Comparison of ENCODE assay signal across 29 cellular contexts in the genomic region with DNA sequence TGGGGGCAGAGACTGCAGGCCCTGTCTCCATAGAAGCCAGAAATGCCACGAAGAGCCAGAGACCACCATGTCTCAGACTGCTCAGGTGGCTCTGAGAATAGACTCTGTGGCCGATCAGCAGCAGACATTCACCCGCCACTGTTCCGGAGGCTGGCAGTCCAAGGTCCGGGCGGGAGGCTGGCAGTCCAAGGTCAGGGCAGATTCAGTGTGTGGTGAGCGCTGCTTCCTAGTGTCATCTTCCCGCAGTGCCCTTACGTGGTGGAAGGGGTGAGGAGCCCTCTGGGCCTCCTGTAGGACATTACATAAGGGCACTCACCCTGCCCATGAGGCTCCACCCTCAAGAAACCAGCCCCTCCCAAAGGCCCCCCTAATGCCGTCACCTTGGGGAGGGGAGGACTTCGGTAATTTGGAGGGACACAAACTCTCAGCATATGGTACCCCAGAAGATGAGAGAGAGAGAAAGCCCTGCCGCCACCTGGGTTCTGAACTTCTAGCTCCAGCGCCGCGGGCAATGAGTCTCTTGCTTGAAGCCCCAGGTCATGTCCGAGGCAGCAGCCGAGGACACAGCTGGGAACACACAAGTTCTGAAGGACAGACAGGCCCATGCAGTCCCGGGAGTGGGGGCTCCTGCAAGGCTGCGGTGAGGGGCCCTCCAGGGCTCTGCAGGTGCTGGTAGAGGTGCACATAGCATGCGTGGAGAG. TPM values are rescaled to one million over a fixed set of nuclear protein-coding genes. Genes with fewer than 3 reads are reported as not detected.
"Had no signal": no experiment of that assay in that cellular context is flagged by ENCODE, and none has a peak within 500 bp of the region (broad histone marks: within the 10 kb centered on the region; RNA-seq: fewer than 3 reads in every experiment).

No MANE protein-coding gene starts in this region.

- H3K27ac ChIP-seq: brain microvascular endothelial cell, cardiac muscle cell, RWPE1, SJCRH30, VCaP had no signal

- H3K36me3 ChIP-seq: brain microvascular endothelial cell, cardiac muscle cell, MG63, SJCRH30 had no signal

- H3K4me3 Mint-ChIP-seq: activated CD4-positive, alpha-beta T cell treated with anti-CD3 and anti-CD28 coated beads for 36 hours; activated CD8-positive, alpha-beta T cell treated with anti-CD3 and anti-CD28 coated beads for 36 hours; activated naive CD4-positive, alpha-beta T cell treated with anti-CD3 and anti-CD28 coated beads, Interleukin-2, amount 50 U/mL, for 24 hours had no signal

- H3K9me3 ChIP-seq: MG63, SJCRH30, SK-N-SH had no signal

- H3K27ac Mint-ChIP-seq: activated CD4-positive, alpha-beta T cell treated with anti-CD3 and anti-CD28 coated beads for 36 hours; activated CD8-positive, alpha-beta T cell treated with anti-CD3 and anti-CD28 coated beads for 36 hours; activated naive CD4-positive, alpha-beta T cell treated with anti-CD3 and anti-CD28 coated beads, Interleukin-2, amount 50 U/mL, for 24 hours had no signal

- ATAC-seq: activated CD4-positive, alpha-beta T cell treated with anti-CD3 and anti-CD28 coated beads for 36 hours; activated CD8-positive, alpha-beta T cell treated with anti-CD3 and anti-CD28 coated beads for 36 hours; Panc1 had no signal

- H3K4me1 ChIP-seq: SJCRH30 had no signal

- H3K4me2 ChIP-seq: SK-N-SH had no signal

- H3K36me3 Mint-ChIP-seq: activated naive CD4-positive, alpha-beta T cell treated with anti-CD3 and anti-CD28 coated beads, Interleukin-2, amount 50 U/mL, for 24 hours had no signal

- H3K27me3 ChIP-seq: brain microvascular endothelial cell, cardiac muscle cell, MG63 had no signal

- DNase-seq: activated CD4-positive, alpha-beta T cell treated with anti-CD3 and anti-CD28 coated beads for 36 hours; activated CD4-positive, alpha-beta T cell treated with anti-CD3 and anti-CD28 coated beads, Interleukin-2, amount 50 U/mL, for 1 hour; activated CD8-positive, alpha-beta memory T cell treated with anti-CD3 and anti-CD28 coated beads, Interleukin-2, amount 50 U/mL, for 48 hours; activated CD8-positive, alpha-beta T cell treated with anti-CD3 and anti-CD28 coated beads for 36 hours; activated naive CD4-positive, alpha-beta T cell; activated T-cell treated with anti-CD3 and anti-CD28 coated beads, Interleukin-2, amount 50 U/mL, for 1 hour; amygdala; brain microvascular endothelial cell; MG63; MV-4-11; NCI-H1092 treated with DMSO at 0.1 percent for 48 hours; NCI-H1417 treated with DMSO at 0.1 percent for 48 hours; NCI-H1694; NCI-H2029; NCI-H2107; NCI-H345; NCI-H510A; NCI-H526 treated with DMSO at 0.1 percent for 48 hours; NCI-H82; OCI-M1; Right ventricle myocardium superior; SJCRH30; SK-N-SH; T-helper 1 cell had no signal

- H3K9ac ChIP-seq: SK-N-SH had no signal

- H3K4me3 ChIP-seq: cardiac muscle cell, MG63, SJCRH30 had no signal

RNA-seq across cellular contexts. Expression of a gene that starts 36.4 kb away (rescaled TPM):
- total RNA-seq: activated CD8-positive, alpha-beta T cell treated with anti-CD3 and anti-CD28 coated beads for 36 hours; SJCRH30 had no signal
- polyA plus RNA-seq: SK-N-SH had no signal
